In the genomic region with DNA sequence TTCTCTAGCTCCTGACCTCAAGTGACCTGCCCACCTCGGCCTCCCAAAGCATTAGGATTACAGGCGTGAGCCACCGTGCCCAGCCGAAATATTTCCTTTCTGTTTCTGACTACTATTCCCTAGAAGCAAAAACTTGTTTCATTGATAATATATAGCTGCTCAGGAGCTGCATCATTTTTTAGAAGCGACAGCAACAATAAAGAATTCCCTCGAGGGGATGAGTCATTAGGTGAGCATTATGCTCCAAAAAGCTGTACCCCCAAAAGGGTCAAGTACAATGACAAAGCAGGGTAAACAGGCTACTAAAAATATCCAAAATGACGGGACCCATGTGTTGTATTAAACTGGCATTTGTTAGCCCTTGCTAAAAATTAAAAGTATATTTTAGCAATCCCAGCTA, we compare ENCODE assay signal across 2 cellular contexts.
TF ChIP-seq lines count a peak whose summit lies in the region.

No MANE protein-coding gene starts in this region.

TF ChIP-seq in liver, 16 proteins besides CTCF, POLR2A, EP300 and RAD21:
- TF ChIP-seq, protein P1, sequence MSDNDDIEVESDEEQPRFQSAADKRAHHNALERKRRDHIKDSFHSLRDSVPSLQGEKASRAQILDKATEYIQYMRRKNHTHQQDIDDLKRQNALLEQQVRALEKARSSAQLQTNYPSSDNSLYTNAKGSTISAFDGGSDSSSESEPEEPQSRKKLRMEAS (IDR thresholded peaks at IDR 0.05), result no peak
- TF ChIP-seq NR2F2 (IDR thresholded peaks at IDR 0.05) (no peak), SP1 (IDR thresholded peaks at IDR 0.05) (no peak), GABPA (IDR thresholded peaks at IDR 0.05 in 1 of 2, conservative IDR thresholded peaks at IDR 0.05 in 1 of 2) (no peak), FOXA1 (IDR thresholded peaks at IDR 0.05) (no peak), EGR1 (IDR thresholded peaks at IDR 0.05; ENCODE audit: low read depth in 2 of 2) (no peak), HNF4G (IDR thresholded peaks at IDR 0.05) (no peak), RXRA (IDR thresholded peaks at IDR 0.05) (no peak), FOXA2 (IDR thresholded peaks at IDR 0.05) (no peak), TAF1 (conservative IDR thresholded peaks at IDR 0.05) (no peak), JUND (IDR thresholded peaks at IDR 0.05) (no peak), HNF4A (conservative IDR thresholded peaks at IDR 0.05) (no peak), YY1 (IDR thresholded peaks at IDR 0.05) (no peak)
- TF ChIP-seq, protein P2, sequence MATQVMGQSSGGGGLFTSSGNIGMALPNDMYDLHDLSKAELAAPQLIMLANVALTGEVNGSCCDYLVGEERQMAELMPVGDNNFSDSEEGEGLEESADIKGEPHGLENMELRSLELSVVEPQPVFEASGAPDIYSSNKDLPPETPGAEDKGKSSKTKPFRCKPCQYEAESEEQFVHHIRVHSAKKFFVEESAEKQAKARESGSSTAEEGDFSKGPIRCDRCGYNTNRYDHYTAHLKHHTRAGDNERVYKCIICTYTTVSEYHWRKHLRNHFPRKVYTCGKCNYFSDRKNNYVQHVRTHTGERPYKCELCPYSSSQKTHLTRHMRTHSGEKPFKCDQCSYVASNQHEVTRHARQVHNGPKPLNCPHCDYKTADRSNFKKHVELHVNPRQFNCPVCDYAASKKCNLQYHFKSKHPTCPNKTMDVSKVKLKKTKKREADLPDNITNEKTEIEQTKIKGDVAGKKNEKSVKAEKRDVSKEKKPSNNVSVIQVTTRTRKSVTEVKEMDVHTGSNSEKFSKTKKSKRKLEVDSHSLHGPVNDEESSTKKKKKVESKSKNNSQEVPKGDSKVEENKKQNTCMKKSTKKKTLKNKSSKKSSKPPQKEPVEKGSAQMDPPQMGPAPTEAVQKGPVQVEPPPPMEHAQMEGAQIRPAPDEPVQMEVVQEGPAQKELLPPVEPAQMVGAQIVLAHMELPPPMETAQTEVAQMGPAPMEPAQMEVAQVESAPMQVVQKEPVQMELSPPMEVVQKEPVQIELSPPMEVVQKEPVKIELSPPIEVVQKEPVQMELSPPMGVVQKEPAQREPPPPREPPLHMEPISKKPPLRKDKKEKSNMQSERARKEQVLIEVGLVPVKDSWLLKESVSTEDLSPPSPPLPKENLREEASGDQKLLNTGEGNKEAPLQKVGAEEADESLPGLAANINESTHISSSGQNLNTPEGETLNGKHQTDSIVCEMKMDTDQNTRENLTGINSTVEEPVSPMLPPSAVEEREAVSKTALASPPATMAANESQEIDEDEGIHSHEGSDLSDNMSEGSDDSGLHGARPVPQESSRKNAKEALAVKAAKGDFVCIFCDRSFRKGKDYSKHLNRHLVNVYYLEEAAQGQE (IDR thresholded peaks at IDR 0.05), result no peak
- TF ChIP-seq, protein P3, sequence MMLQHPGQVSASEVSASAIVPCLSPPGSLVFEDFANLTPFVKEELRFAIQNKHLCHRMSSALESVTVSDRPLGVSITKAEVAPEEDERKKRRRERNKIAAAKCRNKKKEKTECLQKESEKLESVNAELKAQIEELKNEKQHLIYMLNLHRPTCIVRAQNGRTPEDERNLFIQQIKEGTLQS (IDR thresholded peaks at IDR 0.05), result no peak
- TF ChIP-seq, protein P4, sequence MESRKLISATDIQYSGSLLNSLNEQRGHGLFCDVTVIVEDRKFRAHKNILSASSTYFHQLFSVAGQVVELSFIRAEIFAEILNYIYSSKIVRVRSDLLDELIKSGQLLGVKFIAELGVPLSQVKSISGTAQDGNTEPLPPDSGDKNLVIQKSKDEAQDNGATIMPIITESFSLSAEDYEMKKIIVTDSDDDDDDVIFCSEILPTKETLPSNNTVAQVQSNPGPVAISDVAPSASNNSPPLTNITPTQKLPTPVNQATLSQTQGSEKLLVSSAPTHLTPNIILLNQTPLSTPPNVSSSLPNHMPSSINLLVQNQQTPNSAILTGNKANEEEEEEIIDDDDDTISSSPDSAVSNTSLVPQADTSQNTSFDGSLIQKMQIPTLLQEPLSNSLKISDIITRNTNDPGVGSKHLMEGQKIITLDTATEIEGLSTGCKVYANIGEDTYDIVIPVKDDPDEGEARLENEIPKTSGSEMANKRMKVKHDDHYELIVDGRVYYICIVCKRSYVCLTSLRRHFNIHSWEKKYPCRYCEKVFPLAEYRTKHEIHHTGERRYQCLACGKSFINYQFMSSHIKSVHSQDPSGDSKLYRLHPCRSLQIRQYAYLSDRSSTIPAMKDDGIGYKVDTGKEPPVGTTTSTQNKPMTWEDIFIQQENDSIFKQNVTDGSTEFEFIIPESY (IDR thresholded peaks at IDR 0.05), result no peak
TF ChIP-seq in liver: peak in this region for 0.

TF ChIP-seq in HepG2, 621 proteins besides CTCF, POLR2A, EP300 and RAD21 (continued from another document):
- TF ChIP-seq, protein P5, sequence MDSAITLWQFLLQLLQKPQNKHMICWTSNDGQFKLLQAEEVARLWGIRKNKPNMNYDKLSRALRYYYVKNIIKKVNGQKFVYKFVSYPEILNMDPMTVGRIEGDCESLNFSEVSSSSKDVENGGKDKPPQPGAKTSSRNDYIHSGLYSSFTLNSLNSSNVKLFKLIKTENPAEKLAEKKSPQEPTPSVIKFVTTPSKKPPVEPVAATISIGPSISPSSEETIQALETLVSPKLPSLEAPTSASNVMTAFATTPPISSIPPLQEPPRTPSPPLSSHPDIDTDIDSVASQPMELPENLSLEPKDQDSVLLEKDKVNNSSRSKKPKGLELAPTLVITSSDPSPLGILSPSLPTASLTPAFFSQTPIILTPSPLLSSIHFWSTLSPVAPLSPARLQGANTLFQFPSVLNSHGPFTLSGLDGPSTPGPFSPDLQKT (CRISPR knock-in tag; IDR thresholded peaks at IDR 0.05; ENCODE audit: borderline replicate concordance), result no peak
- TF ChIP-seq SIN3B (IDR thresholded peaks at IDR 0.05; ENCODE audit: low read length) (no peak), SKI (IDR thresholded peaks at IDR 0.05; ENCODE audit: partially characterized antibody) (no peak), ZNF737 (CRISPR knock-in tag; IDR thresholded peaks at IDR 0.05; ENCODE audit: borderline replicate concordance) (no peak), RFX3 (CRISPR knock-in tag; IDR thresholded peaks at IDR 0.05) (no peak), MTA1 (CRISPR knock-in tag; IDR thresholded peaks at IDR 0.05; ENCODE audit: borderline replicate concordance) (no peak), PCBP2 (optimal IDR thresholded peaks at IDR 0.05; ENCODE audit: low read depth, low read length, poor library complexity, severe bottlenecking) (no peak), RNF2 (conservative IDR thresholded peaks at IDR 0.05; ENCODE audit: low read depth) (no peak), FIP1L1 (IDR thresholded peaks at IDR 0.05; ENCODE audit: borderline replicate concordance, insufficient read depth, low read depth, low read length) (no peak), SRY (CRISPR knock-in tag; IDR thresholded peaks at IDR 0.05) (no peak), HDAC2 (CRISPR knock-in tag; IDR thresholded peaks at IDR 0.05) (no peak)
- TF ChIP-seq, protein P6, sequence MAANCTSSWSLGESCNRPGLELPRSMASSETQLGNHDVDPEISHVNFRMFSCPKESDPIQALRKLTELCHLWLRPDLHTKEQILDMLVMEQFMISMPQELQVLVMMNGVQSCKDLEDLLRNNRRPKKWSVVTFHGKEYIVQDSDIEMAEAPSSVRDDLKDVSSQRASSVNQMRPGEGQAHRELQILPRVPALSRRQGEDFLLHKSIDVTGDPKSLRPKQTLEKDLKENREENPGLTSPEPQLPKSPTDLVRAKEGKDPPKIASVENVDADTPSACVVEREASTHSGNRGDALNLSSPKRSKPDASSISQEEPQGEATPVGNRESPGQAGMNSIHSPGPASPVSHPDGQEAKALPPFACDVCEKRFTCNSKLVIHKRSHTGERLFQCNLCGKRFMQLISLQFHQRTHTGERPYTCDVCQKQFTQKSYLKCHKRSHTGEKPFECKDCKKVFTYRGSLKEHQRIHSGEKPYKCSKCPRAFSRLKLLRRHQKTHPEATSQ (CRISPR knock-in tag; IDR thresholded peaks at IDR 0.05; ENCODE audit: borderline replicate concordance), result no peak
- TF ChIP-seq, protein P7, sequence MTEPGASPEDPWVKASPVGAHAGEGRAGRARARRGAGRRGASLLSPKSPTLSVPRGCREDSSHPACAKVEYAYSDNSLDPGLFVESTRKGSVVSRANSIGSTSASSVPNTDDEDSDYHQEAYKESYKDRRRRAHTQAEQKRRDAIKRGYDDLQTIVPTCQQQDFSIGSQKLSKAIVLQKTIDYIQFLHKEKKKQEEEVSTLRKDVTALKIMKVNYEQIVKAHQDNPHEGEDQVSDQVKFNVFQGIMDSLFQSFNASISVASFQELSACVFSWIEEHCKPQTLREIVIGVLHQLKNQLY (CRISPR knock-in tag; IDR thresholded peaks at IDR 0.05), result no peak
- TF ChIP-seq, protein P8, sequence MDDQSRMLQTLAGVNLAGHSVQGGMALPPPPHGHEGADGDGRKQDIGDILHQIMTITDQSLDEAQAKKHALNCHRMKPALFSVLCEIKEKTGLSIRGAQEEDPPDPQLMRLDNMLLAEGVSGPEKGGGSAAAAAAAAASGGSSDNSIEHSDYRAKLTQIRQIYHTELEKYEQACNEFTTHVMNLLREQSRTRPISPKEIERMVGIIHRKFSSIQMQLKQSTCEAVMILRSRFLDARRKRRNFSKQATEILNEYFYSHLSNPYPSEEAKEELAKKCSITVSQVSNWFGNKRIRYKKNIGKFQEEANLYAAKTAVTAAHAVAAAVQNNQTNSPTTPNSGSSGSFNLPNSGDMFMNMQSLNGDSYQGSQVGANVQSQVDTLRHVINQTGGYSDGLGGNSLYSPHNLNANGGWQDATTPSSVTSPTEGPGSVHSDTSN (CRISPR knock-in tag; IDR thresholded peaks at IDR 0.05; ENCODE audit: borderline replicate concordance), result no peak
TF ChIP-seq in HepG2: peak in this region for 0.
